Comparison of ENCODE assay signal across 8 cellular contexts in the genomic region with DNA sequence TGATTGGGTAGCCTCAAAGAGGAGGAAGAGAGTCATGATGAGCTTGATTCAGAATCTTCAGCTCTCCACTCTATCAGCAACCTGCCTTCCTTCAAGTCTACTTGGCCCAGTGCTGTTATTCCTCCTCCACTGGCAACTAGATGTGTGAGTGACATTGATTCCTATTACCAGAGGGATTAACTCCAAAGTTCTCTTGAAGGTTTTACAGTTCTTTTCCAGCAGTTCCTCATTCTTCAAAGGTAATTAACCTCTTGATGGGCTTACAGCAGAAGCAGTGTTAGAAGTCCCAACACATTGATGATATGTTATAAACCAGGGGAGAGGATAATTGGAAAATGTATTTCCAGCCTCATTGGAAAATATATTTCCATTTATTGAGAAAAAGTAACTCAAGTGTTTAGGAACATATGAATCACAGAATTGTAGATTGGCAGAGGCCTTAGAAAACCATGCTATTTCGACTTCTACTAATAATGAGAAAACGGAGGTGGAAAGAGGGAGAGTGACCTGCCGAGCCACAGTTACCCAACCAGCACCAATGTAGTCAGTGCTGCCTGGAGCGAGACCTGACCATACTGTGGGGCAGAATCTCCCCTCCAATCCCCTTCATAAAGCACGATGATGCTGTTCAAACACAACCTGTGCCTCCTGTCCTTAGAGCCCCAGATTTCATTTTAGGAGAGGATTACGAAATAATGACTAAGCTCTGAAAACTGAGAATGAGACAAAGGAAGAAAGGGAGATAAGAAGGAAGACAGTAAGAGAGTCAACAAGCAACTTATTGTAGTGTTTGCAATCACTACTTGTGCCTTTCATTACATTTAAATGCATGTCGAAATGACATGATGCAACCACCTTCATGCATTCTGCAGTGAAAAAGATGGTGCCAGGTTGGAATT.
DNase-seq lines count a peak whose midpoint lies in the region; ATAC-seq, FAIRE-seq and TF ChIP-seq lines count a peak whose summit lies in the region.

No MANE protein-coding gene starts in this region.

- TF ChIP-seq POLR2A in A549 (IDR thresholded peaks at IDR 0.05; ENCODE audit: low read length) = no peak

- CTCF ChIA-PET in A549 (lab: Yijun Ruan, JAX) = interaction anchor here (0.6 to 1.3 kb wide), 3 partner anchors 71 to 309 kb away, joined by 3 to 6 read pairs (median 3); a partner anchor contains a TSS

- H3F3A ChIP-seq in neural progenitor cell (ENCODE audit: low read depth) = no peaks in the 10 kb centered on the region

- H3K9ac ChIP-seq in neural progenitor cell = no peak overlapping the region

- H3K4me1 ChIP-seq in A549 (peaks cover 68% of the 10 kb centered on the region), tibial artery (peaks cover 0 to 32% (median 0%) of the 10 kb centered on the region in 4 donors), neural progenitor cell (no peaks in the 10 kb centered on the region)

- H3K27ac ChIP-seq in A549 (peak overlapping the region; percentile 80 to 93), tibial artery (no peak overlapping the region), neural progenitor cell (no peak overlapping the region)

- peak overlapping the region; percentile 70 for H3K4me3 Mint-ChIP-seq in activated T-helper 1 cell treated with anti-CD3 and anti-CD28 coated beads, Interleukin-12 subunit alpha, Interleukin-12 subunit beta, Interleukin-2, Interleukin-4 antibody, amounts not matched to agents 30 ng/mL and 10 ng/mL and 1 ng/mL, durations not matched to agents 14 hours and 24 hours and 36 hours
- no peak overlapping the region for H3K4me3 Mint-ChIP-seq in neural progenitor cell

- H3K36me3 Mint-ChIP-seq in activated T-helper 1 cell treated with anti-CD3 and anti-CD28 coated beads, Interleukin-12 subunit alpha, Interleukin-12 subunit beta, Interleukin-2, Interleukin-4 antibody, amounts not matched to agents 30 ng/mL and 10 ng/mL and 1 ng/mL, durations not matched to agents 14 hours and 24 hours and 36 hours (ENCODE audit: low read depth) = peaks cover 36% of the 10 kb centered on the region
- H3K36me3 Mint-ChIP-seq in neural progenitor cell = no peaks in the 10 kb centered on the region

- intact Hi-C loops in activated T-helper 1 cell treated with anti-CD3 and anti-CD28 coated beads, Interleukin-12 subunit alpha, Interleukin-12 subunit beta, Interleukin-2, Interleukin-4 antibody, amounts not matched to agents 30 ng/mL and 10 ng/mL and 1 ng/mL, durations not matched to agents 14 hours and 24 hours and 36 hours (cut with micrococcal nuclease) = loop anchor here (1.0 to 10.0 kb wide), 12 partner anchors 9 to 916 kb away; a partner anchor contains a TSS
- intact Hi-C loops in tibial artery (cut with DNase I; ENCODE audit: low total_unique reads) = no loop called here

- no peaks in the 10 kb centered on the region for H4K20me1 ChIP-seq in neural progenitor cell (ENCODE audit: low read depth)

- H3K4me3 ChIP-seq in A549 = no peak overlapping the region
- H3K4me3 ChIP-seq in tibial artery = no peak overlapping the region
- H3K4me3 ChIP-seq in neural progenitor cell = no peak overlapping the region

- peak; percentile 85 to 88; a peak in 4 of 5 replicates for TF ChIP-seq EP300 in A549 (IDR thresholded peaks at IDR 0.05)

- TF ChIP-seq CTCF in A549 (IDR thresholded peaks at IDR 0.05) = no peak
- TF ChIP-seq CTCF in tibial artery (IDR thresholded peaks at IDR 0.05) = no peak
- no peak for TF ChIP-seq CTCF in neural progenitor cell (IDR thresholded peaks at IDR 0.05)

- peak; percentile 80 to 83 for ATAC-seq in A549
- ATAC-seq in GM19023 (IDR thresholded peaks at IDR 0.05; ENCODE audit: unreplicated experiment) = peak; percentile 78
- peak; percentile 72 for ATAC-seq in HG03095 (IDR thresholded peaks at IDR 0.05; ENCODE audit: unreplicated experiment)

- H3K36me3 ChIP-seq in tibial artery = no peaks in the 10 kb centered on the region
- H3K36me3 ChIP-seq in neural progenitor cell = no peaks in the 10 kb centered on the region

- H3K27me3 ChIP-seq in tibial artery (no peaks in the 10 kb centered on the region), neural progenitor cell (no peaks in the 10 kb centered on the region)

- H3K9me3 Mint-ChIP-seq in activated T-helper 1 cell treated with anti-CD3 and anti-CD28 coated beads, Interleukin-12 subunit alpha, Interleukin-12 subunit beta, Interleukin-2, Interleukin-4 antibody, amounts not matched to agents 30 ng/mL and 10 ng/mL and 1 ng/mL, durations not matched to agents 14 hours and 24 hours and 36 hours = peaks cover 5% of the 10 kb centered on the region
- H3K9me3 Mint-ChIP-seq in neural progenitor cell = no peaks in the 10 kb centered on the region

- peak overlapping the region; percentile 98 for H3K27ac Mint-ChIP-seq in activated T-helper 1 cell treated with anti-CD3 and anti-CD28 coated beads, Interleukin-12 subunit alpha, Interleukin-12 subunit beta, Interleukin-2, Interleukin-4 antibody, amounts not matched to agents 30 ng/mL and 10 ng/mL and 1 ng/mL, durations not matched to agents 14 hours and 24 hours and 36 hours
- no peak overlapping the region for H3K27ac Mint-ChIP-seq in neural progenitor cell

- H3K27me3 Mint-ChIP-seq in activated T-helper 1 cell treated with anti-CD3 and anti-CD28 coated beads, Interleukin-12 subunit alpha, Interleukin-12 subunit beta, Interleukin-2, Interleukin-4 antibody, amounts not matched to agents 30 ng/mL and 10 ng/mL and 1 ng/mL, durations not matched to agents 14 hours and 24 hours and 36 hours (ENCODE audit: insufficient read depth) = no peaks in the 10 kb centered on the region
- H3K27me3 Mint-ChIP-seq in neural progenitor cell (ENCODE audit: insufficient read depth, low read depth) = peaks cover 2% of the 10 kb centered on the region

- peaks cover 90% of the 10 kb centered on the region for H3K4me1 Mint-ChIP-seq in activated T-helper 1 cell treated with anti-CD3 and anti-CD28 coated beads, Interleukin-12 subunit alpha, Interleukin-12 subunit beta, Interleukin-2, Interleukin-4 antibody, amounts not matched to agents 30 ng/mL and 10 ng/mL and 1 ng/mL, durations not matched to agents 14 hours and 24 hours and 36 hours (ENCODE audit: low read depth)
- peaks cover 3% of the 10 kb centered on the region for H3K4me1 Mint-ChIP-seq in neural progenitor cell

- no peak; a peak in 1 of 5 replicates for TF ChIP-seq RAD21 in A549 (conservative IDR thresholded peaks at IDR 0.05 in 1 of 2, IDR thresholded peaks at IDR 0.05 in 1 of 2)

- POLR2A ChIA-PET in A549 (lab: Yijun Ruan, JAX) = interaction anchor here (0.6 to 1.3 kb wide), 3 partner anchors 9 to 71 kb away, joined by 3 to 4 read pairs (median 3); no protein-coding TSS in a partner anchor

- 7% methylated on average over 7 of the region's 7 CpGs for WGBS in A549 (ENCODE audit: missing lambda C conversion rate)

- H3K4me2 ChIP-seq in A549 = peak overlapping the region; percentile 63
- no peak overlapping the region for H3K4me2 ChIP-seq in neural progenitor cell

- no peak overlapping the region for H2AFZ ChIP-seq in neural progenitor cell (replicated peaks)

- H3K79me2 ChIP-seq in neural progenitor cell (ENCODE audit: low read depth) = no peaks in the 10 kb centered on the region

- H3K9me3 ChIP-seq in A549 (no peaks in the 10 kb centered on the region), tibial artery (no peaks in the 10 kb centered on the region), neural progenitor cell (ENCODE audit: low read depth) (no peaks in the 10 kb centered on the region)

- peak in 1 of 2 experiments; percentile 74 for DNase-seq in A549 (ENCODE audit: low read depth in 1 of 2, low spot score in 1 of 2)
- no peak for DNase-seq in activated T-helper 1 cell treated with anti-CD3 and anti-CD28 coated beads, Interleukin-12 subunit alpha, Interleukin-12 subunit beta, Interleukin-2, Interleukin-4 antibody, amounts not matched to agents 30 ng/mL and 10 ng/mL and 1 ng/mL, durations not matched to agents 14 hours and 24 hours and 36 hours (ENCODE audit: low spot score)
- peak; percentile 67 for DNase-seq in stimulated activated CD4-positive, alpha-beta T cell treated with anti-CD3 and anti-CD28 coated beads, Interleukin-4, amount 100 ng/mL, for 24 hours
- DNase-seq in NCI-H1930 (lab: John Stamatoyannopoulos, UW) = no peak
- DNase-seq in tibial artery = no peak
- no peak for DNase-seq in neural progenitor cell (ENCODE audit: low spot score)

- FAIRE-seq in A549 (lab: Jason Lieb, UNC) = peak; percentile 7

TF ChIP-seq in A549, 52 proteins besides CTCF, POLR2A, EP300 and RAD21 (continues in another document):
- no peak for TF ChIP-seq ZC3H11A (IDR thresholded peaks at IDR 0.05)
- no peak for TF ChIP-seq BHLHE40 (IDR thresholded peaks at IDR 0.05; ENCODE audit: low read depth, low read length)
- TF ChIP-seq TP53 (CRISPR knock-in tag; IDR thresholded peaks at IDR 0.05) = no peak
- TF ChIP-seq, protein P1, sequence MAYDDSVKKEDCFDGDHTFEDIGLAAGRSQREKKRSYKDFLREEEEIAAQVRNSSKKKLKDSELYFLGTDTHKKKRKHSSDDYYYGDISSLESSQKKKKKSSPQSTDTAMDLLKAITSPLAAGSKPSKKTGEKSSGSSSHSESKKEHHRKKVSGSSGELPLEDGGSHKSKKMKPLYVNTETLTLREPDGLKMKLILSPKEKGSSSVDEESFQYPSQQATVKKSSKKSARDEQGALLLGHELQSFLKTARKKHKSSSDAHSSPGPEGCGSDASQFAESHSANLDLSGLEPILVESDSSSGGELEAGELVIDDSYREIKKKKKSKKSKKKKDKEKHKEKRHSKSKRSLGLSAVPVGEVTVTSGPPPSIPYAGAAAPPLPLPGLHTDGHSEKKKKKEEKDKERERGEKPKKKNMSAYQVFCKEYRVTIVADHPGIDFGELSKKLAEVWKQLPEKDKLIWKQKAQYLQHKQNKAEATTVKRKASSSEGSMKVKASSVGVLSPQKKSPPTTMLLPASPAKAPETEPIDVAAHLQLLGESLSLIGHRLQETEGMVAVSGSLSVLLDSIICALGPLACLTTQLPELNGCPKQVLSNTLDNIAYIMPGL (CRISPR knock-in tag; IDR thresholded peaks at IDR 0.05; ENCODE audit: borderline replicate concordance) = no peak
- no peak for TF ChIP-seq ZSCAN20 (CRISPR knock-in tag; IDR thresholded peaks at IDR 0.05)
- peak; percentile 93 for TF ChIP-seq JUNB (IDR thresholded peaks at IDR 0.05)
- peak; percentile 83 to 90; a peak in 4 of 5 replicates for TF ChIP-seq JUN (IDR thresholded peaks at IDR 0.05)
- TF ChIP-seq HOXB5 (CRISPR knock-in tag; IDR thresholded peaks at IDR 0.05) = no peak
- no peak for TF ChIP-seq SREBF2 (IDR thresholded peaks at IDR 0.05)
- peak; percentile 91 for TF ChIP-seq GATA3 (IDR thresholded peaks at IDR 0.05; ENCODE audit: borderline replicate concordance)
- peak; percentile 42; the same call in 2 of the 3 replicates for TF ChIP-seq SMC3 (IDR thresholded peaks at IDR 0.05)
- TF ChIP-seq ESRRA (IDR thresholded peaks at IDR 0.05; ENCODE audit: borderline replicate concordance, low read length) = no peak
- TF ChIP-seq HDAC2 (IDR thresholded peaks at IDR 0.05) = no peak
- TF ChIP-seq FOXS1 (CRISPR knock-in tag; IDR thresholded peaks at IDR 0.05) = no peak

Comparison
In these comparisons a context has a peak if more than half of its experiments do, and no peak if none do; other contexts are left out.
1. H3K27ac ChIP-seq: peak in A549 (2 of 2); none in tibial artery (0 of 2) and neural progenitor cell (single experiment).
2. Peak in every context shown above with its lines, with median percentiles within 50 percentile points of each other: ATAC-seq.